ENCODE assay signal across 27 cellular contexts in the genomic region with DNA sequence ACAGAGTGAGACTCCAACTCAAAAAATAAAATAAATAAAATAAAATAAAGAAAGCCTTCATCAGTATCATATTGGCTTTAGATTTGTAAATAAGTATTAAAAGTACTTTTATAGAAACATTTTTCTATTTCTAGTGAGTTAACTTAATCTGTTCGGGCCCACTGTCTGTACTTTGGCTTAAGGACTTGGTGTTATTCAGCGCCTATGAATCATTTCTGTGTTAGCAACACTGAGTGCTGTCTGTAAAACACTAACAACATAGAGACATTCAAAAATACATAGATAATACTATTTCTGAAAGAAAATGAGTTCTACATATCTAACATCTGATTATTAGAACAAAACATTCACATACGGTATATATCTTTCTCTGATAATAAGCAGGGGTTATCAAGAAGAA.
"Had no signal": no experiment of that assay in that cellular context is flagged by ENCODE, and none has a peak within 500 bp of the region (broad histone marks: within the 10 kb centered on the region; RNA-seq: fewer than 3 reads in every experiment).

No MANE protein-coding gene starts in this region.

- H3K4me3 ChIP-seq: ascending aorta had no signal

- DNase-seq: activated B cell treated with CpG ODN at 0.5 μM for 24 hours; activated CD4-positive, alpha-beta memory T cell treated with anti-CD3 and anti-CD28 coated beads for 36 hours; activated CD4-positive, alpha-beta T cell treated with anti-CD3 and anti-CD28 coated beads for 4 hours; activated CD4-positive, alpha-beta T cell treated with anti-CD3 and anti-CD28 coated beads, Interleukin-2, amount 10 ng/mL, durations not matched to agents 24 days and 14 days; activated CD4-positive, alpha-beta T cell treated with anti-CD3 and anti-CD28 coated beads, Interleukin-2, amount 50 U/mL, for 1 hour; activated CD4-positive, alpha-beta T cell treated with anti-CD3 and anti-CD28 coated beads, Interleukin-2, amount 50 U/mL, for 4 hours; activated CD4-positive, CD25-positive, alpha-beta regulatory T cell treated with anti-CD3 and anti-CD28 coated beads, Interleukin-2, amount 50 U/mL, for 72 hours; activated CD8-positive, alpha-beta memory T cell treated with anti-CD3 and anti-CD28 coated beads, Interleukin-2, amount 50 U/mL, for 4 hours; activated CD8-positive, alpha-beta T cell treated with anti-CD3 and anti-CD28 coated beads for 36 hours; activated effector memory CD4-positive, alpha-beta T cell treated with anti-CD3 and anti-CD28 coated beads, Interleukin-2, amount 50 U/mL, for 16 hours; activated gamma-delta T cell treated with Interleukin-2 at 50 U/mL for 16 hours; activated naive CD4-positive, alpha-beta T cell; activated naive CD4-positive, alpha-beta T cell treated with anti-CD3 and anti-CD28 coated beads, Interleukin-2, amount 10 ng/mL, durations not matched to agents 7 days and 5 days; activated naive CD8-positive, alpha-beta T cell treated with anti-CD3 and anti-CD28 coated beads, Interleukin-2, amount 10 ng/mL, durations not matched to agents 7 days and 5 days; activated naive CD8-positive, alpha-beta T cell treated with anti-CD3 and anti-CD28 coated beads, Interleukin-2, amount 50 U/mL, for 24 hours; activated T-cell treated with anti-CD3 and anti-CD28 coated beads for 4 hours; activated T-cell treated with anti-CD3 and anti-CD28 coated beads, Interleukin-2, amount 50 U/mL, for 1 hour; activated T-cell treated with anti-CD3 and anti-CD28 coated beads, Interleukin-2, amount 50 U/mL, for 4 hours; activated T-cell treated with anti-CD3 and anti-CD28 coated beads, Interleukin-2, amount 50 U/mL, for 72 hours; amygdala; anterior cingulate cortex; central memory CD4-positive, alpha-beta T cell; T-helper 1 cell; T-helper 2 cell; T-helper 9 cell had no signal

- H3K27ac ChIP-seq: ascending aorta, VCaP had no signal
